In genomic region chr17:56593741-56594527, GRCh38 we compare ENCODE assay signal across 1 cellular context.
TF ChIP-seq lines count a peak whose summit lies in the region.

No MANE protein-coding gene starts in this region.

TF ChIP-seq in HepG2, 621 proteins besides CTCF, POLR2A, EP300 and RAD21 (continued from another document):
- TF ChIP-seq ZNF574 (CRISPR knock-in tag; IDR thresholded peaks at IDR 0.05) (peak; percentile 56), MTERF4 (CRISPR knock-in tag; IDR thresholded peaks at IDR 0.05) (no peak; the same call in 1 of the 2 replicates), ZNF781 (CRISPR knock-in tag; IDR thresholded peaks at IDR 0.05; ENCODE audit: borderline replicate concordance, not compliant biosample characterization) (no peak), RARG (CRISPR knock-in tag; IDR thresholded peaks at IDR 0.05; ENCODE audit: low read depth) (no peak), ZNF746 (CRISPR knock-in tag; IDR thresholded peaks at IDR 0.05) (no peak), ZNF562 (CRISPR knock-in tag; IDR thresholded peaks at IDR 0.05; ENCODE audit: borderline replicate concordance) (no peak), SETDB1 (CRISPR knock-in tag; IDR thresholded peaks at IDR 0.05; ENCODE audit: borderline replicate concordance) (no peak), ZSCAN12 (CRISPR knock-in tag; IDR thresholded peaks at IDR 0.05) (no peak), UBTF (CRISPR knock-in tag; IDR thresholded peaks at IDR 0.05) (peak; percentile 87)
- TF ChIP-seq, protein P1, sequence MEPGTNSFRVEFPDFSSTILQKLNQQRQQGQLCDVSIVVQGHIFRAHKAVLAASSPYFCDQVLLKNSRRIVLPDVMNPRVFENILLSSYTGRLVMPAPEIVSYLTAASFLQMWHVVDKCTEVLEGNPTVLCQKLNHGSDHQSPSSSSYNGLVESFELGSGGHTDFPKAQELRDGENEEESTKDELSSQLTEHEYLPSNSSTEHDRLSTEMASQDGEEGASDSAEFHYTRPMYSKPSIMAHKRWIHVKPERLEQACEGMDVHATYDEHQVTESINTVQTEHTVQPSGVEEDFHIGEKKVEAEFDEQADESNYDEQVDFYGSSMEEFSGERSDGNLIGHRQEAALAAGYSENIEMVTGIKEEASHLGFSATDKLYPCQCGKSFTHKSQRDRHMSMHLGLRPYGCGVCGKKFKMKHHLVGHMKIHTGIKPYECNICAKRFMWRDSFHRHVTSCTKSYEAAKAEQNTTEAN (CRISPR knock-in tag; conservative IDR thresholded peaks at IDR 0.05), result no peak
- TF ChIP-seq, protein P2, sequence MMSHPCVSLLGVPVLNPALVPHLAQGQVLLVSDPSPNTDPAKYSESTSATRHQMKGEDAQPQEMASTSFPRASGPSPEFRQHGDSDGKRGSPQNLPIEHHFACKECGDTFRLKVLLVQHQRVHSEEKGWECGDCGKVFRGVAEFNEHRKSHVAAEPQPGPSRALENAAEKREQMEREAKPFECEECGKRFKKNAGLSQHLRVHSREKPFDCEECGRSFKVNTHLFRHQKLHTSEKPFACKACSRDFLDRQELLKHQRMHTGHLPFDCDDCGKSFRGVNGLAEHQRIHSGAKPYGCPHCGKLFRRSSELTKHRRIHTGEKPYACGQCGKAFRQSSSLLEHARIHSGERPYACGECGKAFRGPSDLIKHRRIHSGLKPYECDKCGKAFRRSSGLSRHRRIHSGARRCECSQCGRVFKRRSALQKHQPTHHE (CRISPR knock-in tag; IDR thresholded peaks at IDR 0.05; ENCODE audit: borderline replicate concordance), result no peak
- TF ChIP-seq, protein P3, sequence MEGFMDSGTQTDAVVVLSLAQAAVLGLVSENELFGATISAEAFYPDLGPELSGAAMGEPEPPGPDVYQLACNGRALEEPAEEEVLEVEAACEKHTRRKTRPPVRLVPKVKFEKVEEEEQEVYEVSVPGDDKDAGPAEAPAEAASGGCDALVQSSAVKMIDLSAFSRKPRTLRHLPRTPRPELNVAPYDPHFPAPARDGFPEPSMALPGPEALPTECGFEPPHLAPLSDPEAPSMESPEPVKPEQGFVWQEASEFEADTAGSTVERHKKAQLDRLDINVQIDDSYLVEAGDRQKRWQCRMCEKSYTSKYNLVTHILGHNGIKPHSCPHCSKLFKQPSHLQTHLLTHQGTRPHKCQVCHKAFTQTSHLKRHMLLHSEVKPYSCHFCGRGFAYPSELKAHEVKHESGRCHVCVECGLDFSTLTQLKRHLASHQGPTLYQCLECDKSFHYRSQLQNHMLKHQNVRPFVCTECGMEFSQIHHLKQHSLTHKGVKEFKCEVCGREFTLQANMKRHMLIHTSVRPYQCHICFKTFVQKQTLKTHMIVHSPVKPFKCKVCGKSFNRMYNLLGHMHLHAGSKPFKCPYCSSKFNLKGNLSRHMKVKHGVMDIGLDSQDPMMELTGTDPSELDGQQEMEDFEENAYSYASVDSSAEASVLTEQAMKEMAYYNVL (CRISPR knock-in tag; IDR thresholded peaks at IDR 0.05; ENCODE audit: borderline replicate concordance), result 0 out of 2 replicates have a peak, but pooled peaks have one; percentile 30
- TF ChIP-seq, protein P4, sequence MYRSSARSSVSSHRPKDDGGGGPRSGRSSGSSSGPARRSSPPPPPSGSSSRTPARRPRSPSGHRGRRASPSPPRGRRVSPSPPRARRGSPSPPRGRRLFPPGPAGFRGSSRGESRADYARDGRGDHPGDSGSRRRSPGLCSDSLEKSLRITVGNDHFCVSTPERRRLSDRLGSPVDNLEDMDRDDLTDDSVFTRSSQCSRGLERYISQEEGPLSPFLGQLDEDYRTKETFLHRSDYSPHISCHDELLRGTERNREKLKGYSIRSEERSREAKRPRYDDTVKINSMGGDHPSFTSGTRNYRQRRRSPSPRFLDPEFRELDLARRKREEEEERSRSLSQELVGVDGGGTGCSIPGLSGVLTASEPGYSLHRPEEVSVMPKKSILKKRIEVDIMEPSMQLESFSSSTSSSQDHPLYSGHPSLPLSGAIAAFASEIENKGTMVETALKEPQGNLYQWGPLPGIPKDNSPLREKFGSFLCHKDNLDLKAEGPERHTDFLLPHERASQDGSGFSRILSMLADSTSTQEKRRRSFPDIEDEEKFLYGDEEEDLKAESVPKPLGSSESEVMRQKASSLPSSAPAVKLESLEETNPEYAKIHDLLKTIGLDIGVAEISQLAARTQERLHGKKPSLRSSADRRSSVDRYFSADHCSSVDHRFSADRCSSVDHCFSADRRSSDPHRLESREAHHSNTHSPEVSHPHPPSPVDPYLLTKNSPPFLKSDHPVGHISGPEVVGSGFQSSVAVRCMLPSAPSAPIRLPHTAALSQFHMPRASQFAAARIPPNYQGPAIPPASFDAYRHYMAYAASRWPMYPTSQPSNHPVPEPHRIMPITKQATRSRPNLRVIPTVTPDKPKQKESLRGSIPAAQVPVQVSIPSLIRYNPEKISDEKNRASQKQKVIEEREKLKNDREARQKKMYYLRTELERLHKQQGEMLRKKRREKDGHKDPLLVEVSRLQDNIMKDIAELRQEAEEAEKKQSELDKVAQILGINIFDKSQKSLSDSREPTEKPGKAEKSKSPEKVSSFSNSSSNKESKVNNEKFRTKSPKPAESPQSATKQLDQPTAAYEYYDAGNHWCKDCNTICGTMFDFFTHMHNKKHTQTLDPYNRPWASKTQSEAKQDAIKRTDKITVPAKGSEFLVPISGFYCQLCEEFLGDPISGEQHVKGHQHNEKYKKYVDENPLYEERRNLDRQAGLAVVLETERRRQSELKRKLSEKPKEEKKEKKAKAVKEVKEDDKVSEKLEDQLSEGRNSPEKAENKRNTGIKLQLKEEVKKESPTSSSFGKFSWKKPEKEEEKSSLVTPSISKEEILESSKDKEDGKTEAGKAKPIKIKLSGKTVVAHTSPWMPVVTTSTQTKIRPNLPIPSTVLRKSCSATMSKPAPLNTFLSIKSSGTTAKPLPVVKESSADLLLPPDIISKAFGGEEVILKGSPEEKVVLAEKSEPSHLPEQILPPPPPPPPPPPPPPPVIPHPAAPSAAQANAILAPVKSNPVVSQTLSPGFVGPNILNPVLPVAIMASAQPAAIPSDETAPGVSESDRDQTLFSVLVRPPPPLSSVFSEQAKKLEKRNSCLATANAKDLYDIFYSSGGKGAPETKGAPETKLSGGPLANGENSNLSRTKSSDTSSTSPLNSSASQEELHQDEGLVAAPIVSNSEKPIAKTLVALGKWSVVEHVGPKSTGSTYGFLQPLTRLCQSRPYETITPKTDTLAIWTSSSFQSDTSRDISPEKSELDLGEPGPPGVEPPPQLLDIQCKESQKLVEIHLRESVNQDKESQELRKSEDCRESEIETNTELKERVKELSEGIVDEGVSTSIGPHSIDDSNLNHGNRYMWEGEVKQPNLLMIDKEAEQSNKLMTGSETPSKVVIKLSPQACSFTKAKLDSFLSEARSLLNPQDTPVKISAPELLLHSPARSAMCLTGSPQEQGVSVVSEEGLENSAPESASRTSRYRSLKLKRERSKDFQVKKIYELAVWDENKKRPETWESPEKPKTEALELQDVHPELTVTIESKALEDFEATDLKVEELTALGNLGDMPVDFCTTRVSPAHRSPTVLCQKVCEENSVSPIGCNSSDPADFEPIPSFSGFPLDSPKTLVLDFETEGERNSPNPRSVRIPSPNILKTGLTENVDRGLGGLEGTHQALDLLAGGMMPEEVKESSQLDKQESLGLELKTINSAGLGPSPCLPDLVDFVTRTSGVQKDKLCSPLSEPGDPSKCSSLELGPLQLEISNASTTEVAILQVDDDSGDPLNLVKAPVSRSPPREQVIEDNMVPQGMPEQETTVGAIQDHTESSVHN (CRISPR knock-in tag; IDR thresholded peaks at IDR 0.05), result no peak
